ENCODE assay signal across 1 cellular context in the genomic region with DNA sequence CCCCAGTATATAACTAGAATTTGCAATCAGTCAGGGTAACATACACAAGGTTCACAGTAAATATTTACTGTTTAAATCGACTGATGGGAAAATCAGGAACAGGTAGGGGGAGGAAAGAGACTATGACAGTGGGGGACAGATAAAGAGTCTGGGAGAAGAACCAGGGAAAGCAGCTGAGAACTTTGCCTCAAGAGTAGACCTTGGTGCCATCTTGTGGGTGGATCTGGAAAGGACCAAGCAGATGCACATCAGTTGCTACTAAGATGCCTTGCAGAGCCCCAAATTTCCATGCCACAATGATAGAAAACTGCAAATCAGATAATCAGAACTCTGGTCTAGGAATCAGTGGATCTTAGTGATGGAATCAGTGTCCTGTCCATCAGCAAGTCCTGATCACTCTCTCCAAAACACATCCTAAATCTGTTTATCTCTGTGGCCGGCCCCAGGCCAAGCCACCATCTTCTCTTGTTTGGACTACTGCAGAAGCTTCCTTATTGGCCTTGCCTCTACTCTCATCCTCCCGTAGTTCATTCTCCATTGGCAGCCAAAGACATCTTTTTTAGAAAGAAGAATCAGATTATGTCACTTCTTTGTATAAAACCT.
TF ChIP-seq lines count a peak whose summit lies in the region.

No MANE protein-coding gene starts in this region.

TF ChIP-seq in GM23338, 12 proteins besides CTCF, POLR2A, EP300 and RAD21 (continued from another document):
- TF ChIP-seq JUNB (IDR thresholded peaks at IDR 0.05; ENCODE audit: unreplicated experiment) = no peak
- TF ChIP-seq STAT1 (IDR thresholded peaks at IDR 0.05; ENCODE audit: unreplicated experiment) = no peak
- TF ChIP-seq POLR2AphosphoS5 (IDR thresholded peaks at IDR 0.05; ENCODE audit: low read depth) = no peak
- no peak for TF ChIP-seq ZNF114 (CRISPR knock-in tag; IDR thresholded peaks at IDR 0.05)
- TF ChIP-seq NANOG (IDR thresholded peaks at IDR 0.05; ENCODE audit: borderline replicate concordance) = no peak
- no peak for TF ChIP-seq EZH2phosphoT487 (IDR thresholded peaks at IDR 0.05; ENCODE audit: unreplicated experiment)
- no peak for TF ChIP-seq CREB1 (CRISPR knock-in tag; IDR thresholded peaks at IDR 0.05; ENCODE audit: low read depth)
TF ChIP-seq in GM23338: peak in this region for 0.
